ENCODE assay signal across 7 cellular contexts in the genomic region with DNA sequence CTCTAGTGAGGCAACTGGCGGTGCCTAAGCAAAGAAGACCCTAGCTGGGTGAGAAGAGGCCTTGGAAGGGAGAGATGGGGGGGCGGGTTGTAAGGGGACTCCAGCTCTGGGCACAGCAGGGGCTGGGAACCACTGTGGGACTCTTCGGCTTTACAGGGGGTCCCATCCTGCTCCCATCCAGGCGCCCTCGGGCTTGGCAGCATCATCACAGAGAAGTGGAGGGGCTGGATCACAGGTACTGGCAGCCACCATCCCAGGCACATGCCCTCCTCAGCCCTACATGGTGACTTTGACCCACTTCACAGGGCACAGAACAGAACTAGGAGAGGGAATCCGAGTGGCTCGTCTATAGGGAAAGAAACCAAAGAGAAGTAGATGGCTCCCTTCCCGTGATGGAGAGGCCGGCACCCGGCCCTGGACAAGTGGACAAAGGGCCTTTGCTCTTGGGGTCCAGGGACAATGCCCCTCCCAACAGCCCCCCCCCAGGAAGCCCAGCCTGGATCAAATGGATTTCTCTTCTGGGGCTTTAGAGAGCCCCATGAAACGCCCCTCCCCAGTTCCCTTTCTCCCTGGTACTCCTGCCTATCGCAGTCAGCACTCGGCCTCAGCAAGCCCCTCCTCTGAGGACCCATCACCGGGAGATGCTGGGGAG. TPM values are rescaled to one million over a fixed set of nuclear protein-coding genes. Genes with fewer than 3 reads are reported as not detected.
DNase-seq lines count a peak whose midpoint lies in the region; ATAC-seq and TF ChIP-seq lines count a peak whose summit lies in the region.

No MANE protein-coding gene starts in this region.

- CTCF ChIA-PET in HEK293 (lab: Yijun Ruan, JAX) (interaction anchor here (0.7 to 2.2 kb wide), 4 partner anchors 10 to 145 kb away, joined by 3 to 8 read pairs (median 4); no protein-coding TSS in a partner anchor), activated B cell treated with CpG ODN at 0.5 μM for 24 hours (lab: Charles Lee) (interaction anchor here (1.1 to 3.2 kb wide), 6 partner anchors 19 to 89 kb away, joined by 3 to 14 read pairs (median 8); no protein-coding TSS in a partner anchor)

- no peak for ATAC-seq in activated B cell treated with CpG ODN at 0.5 μM for 24 hours (ENCODE audit: low read depth)

- H3K4me1 Mint-ChIP-seq in activated B cell treated with CpG ODN at 0.5 μM for 24 hours = peaks cover 48% of the 10 kb centered on the region

- H3K27ac ChIP-seq in HEK293 (ENCODE audit: extremely low read depth, low read depth, low read length) (peak overlapping the region; percentile 74; the same call in 1 of the 2 replicates), spleen (peak overlapping the region in 7 of 8 donors; percentile 78 to 97 (median 89))

- no peaks in the 10 kb centered on the region for H3K27me3 Mint-ChIP-seq in activated B cell treated with CpG ODN at 0.5 μM for 24 hours

- H3K36me3 Mint-ChIP-seq in activated B cell treated with CpG ODN at 0.5 μM for 24 hours (ENCODE audit: low read depth) = peaks cover 40% of the 10 kb centered on the region

- H3K4me1 ChIP-seq in HEK293 (ENCODE audit: control insufficient read depth, insufficient read depth, low read length) (peaks cover 14% of the 10 kb centered on the region), spleen (peaks cover 41 to 77% (median 68%) of the 10 kb centered on the region in 6 donors)

- H3K27ac Mint-ChIP-seq in activated B cell treated with CpG ODN at 0.5 μM for 24 hours = peak overlapping the region; percentile 85

- intact Hi-C loops in activated B cell treated with CpG ODN at 0.5 μM for 24 hours (cut with micrococcal nuclease) = loop anchor here (2.0 kb wide), 2 partner anchors 21 to 557 kb away; a partner anchor contains a TSS
- intact Hi-C loops in spleen (cut with DNase I; ENCODE audit: low total_unique reads) = no loop called here

- H3K36me3 ChIP-seq in HEK293 (ENCODE audit: control insufficient read depth in 2 of 2, insufficient read depth in 1 of 2, low read length in 2 of 2) (no peaks in the 10 kb centered on the region), spleen (peaks cover 0 to 11% (median 0%) of the 10 kb centered on the region in 6 donors)

- no peak for TF ChIP-seq CTCF in HEK293 (tag by site-specific recombination; IDR thresholded peaks at IDR 0.05)
- TF ChIP-seq CTCF in activated B cell treated with CpG ODN at 0.5 μM for 24 hours (IDR thresholded peaks at IDR 0.05) = no peak
- no peak for TF ChIP-seq CTCF in spleen (IDR thresholded peaks at IDR 0.05 in 8 of 11, conservative IDR thresholded peaks at IDR 0.05 in 3 of 11)

- WGBS in spleen, 5 donors = 52 to 67% (median 58%) methylated on average over 12 to 14 of the region's 14 CpGs

- H3K9me3 ChIP-seq in HEK293 (ENCODE audit: control insufficient read depth, insufficient read depth, low read depth, low read length) (no peaks in the 10 kb centered on the region), spleen (no peaks in the 10 kb centered on the region)

- TF ChIP-seq POLR2A in spleen (IDR thresholded peaks at IDR 0.05) = no peak

- POLR2A ChIA-PET in HEK293 (lab: Yijun Ruan, JAX) (interaction anchor here (1.2 to 1.9 kb wide), 3 partner anchors 9 to 24 kb away, joined by 3 to 6 read pairs (median 3); no protein-coding TSS in a partner anchor), activated B cell treated with CpG ODN at 0.5 μM for 24 hours (lab: Charles Lee) (interaction anchor here (0.6 to 4.3 kb wide), 15 partner anchors 9 to 89 kb away, joined by 3 to 157 read pairs (median 5); a partner anchor contains a TSS)

- H3K4me3 ChIP-seq in HEK293 (ENCODE audit: low read depth, low read length) (peak overlapping the region; percentile 66), iPS-11a (ENCODE audit: low read depth, low read length) (peak overlapping the region; percentile 73), spleen (peak overlapping the region; percentile 33 to 94 (median 74))

- DNase-seq in activated B cell treated with CpG ODN at 0.5 μM for 24 hours = no peak
- DNase-seq in spleen = peak; percentile 77
- no peak for DNase-seq in GM19240 (ENCODE audit: insufficient read length, low spot score)
- DNase-seq in hepatic stellate cell (ENCODE audit: low spot score) = no peak
- DNase-seq in HuH-7 (ENCODE audit: low spot score) = no peak

- no peaks in the 10 kb centered on the region for H3K9me3 Mint-ChIP-seq in activated B cell treated with CpG ODN at 0.5 μM for 24 hours

- H3K27me3 ChIP-seq in spleen (replicated peaks in 1 of 7) = peaks cover 0 to 10% (median 0%) of the 10 kb centered on the region in 7 donors

- H3K4me3 Mint-ChIP-seq in activated B cell treated with CpG ODN at 0.5 μM for 24 hours = peak overlapping the region; percentile 92

TF ChIP-seq in HEK293, 187 proteins besides CTCF, POLR2A, EP300 and RAD21:
- TF ChIP-seq ZNF175 (tag by site-specific recombination; IDR thresholded peaks at IDR 0.05) = no peak
- TF ChIP-seq, protein P1, sequence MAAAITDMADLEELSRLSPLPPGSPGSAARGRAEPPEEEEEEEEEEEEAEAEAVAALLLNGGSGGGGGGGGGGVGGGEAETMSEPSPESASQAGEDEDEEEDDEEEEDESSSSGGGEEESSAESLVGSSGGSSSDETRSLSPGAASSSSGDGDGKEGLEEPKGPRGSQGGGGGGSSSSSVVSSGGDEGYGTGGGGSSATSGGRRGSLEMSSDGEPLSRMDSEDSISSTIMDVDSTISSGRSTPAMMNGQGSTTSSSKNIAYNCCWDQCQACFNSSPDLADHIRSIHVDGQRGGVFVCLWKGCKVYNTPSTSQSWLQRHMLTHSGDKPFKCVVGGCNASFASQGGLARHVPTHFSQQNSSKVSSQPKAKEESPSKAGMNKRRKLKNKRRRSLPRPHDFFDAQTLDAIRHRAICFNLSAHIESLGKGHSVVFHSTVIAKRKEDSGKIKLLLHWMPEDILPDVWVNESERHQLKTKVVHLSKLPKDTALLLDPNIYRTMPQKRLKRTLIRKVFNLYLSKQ (tag by site-specific recombination; IDR thresholded peaks at IDR 0.05; ENCODE audit: borderline replicate concordance) = no peak
- no peak for TF ChIP-seq GLI4 (tag by site-specific recombination; IDR thresholded peaks at IDR 0.05)
- TF ChIP-seq GLIS1 (tag by site-specific recombination; IDR thresholded peaks at IDR 0.05) = peak; percentile 26; the same call in 1 of the 2 replicates
- no peak for TF ChIP-seq ZNF501 (tag by site-specific recombination; IDR thresholded peaks at IDR 0.05)
- TF ChIP-seq, protein P2, sequence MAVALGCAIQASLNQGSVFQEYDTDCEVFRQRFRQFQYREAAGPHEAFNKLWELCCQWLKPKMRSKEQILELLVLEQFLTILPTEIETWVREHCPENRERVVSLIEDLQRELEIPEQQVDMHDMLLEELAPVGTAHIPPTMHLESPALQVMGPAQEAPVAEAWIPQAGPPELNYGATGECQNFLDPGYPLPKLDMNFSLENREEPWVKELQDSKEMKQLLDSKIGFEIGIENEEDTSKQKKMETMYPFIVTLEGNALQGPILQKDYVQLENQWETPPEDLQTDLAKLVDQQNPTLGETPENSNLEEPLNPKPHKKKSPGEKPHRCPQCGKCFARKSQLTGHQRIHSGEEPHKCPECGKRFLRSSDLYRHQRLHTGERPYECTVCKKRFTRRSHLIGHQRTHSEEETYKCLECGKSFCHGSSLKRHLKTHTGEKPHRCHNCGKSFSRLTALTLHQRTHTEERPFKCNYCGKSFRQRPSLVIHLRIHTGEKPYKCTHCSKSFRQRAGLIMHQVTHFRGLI (tag by site-specific recombination; IDR thresholded peaks at IDR 0.05) = no peak
- TF ChIP-seq, protein P3, sequence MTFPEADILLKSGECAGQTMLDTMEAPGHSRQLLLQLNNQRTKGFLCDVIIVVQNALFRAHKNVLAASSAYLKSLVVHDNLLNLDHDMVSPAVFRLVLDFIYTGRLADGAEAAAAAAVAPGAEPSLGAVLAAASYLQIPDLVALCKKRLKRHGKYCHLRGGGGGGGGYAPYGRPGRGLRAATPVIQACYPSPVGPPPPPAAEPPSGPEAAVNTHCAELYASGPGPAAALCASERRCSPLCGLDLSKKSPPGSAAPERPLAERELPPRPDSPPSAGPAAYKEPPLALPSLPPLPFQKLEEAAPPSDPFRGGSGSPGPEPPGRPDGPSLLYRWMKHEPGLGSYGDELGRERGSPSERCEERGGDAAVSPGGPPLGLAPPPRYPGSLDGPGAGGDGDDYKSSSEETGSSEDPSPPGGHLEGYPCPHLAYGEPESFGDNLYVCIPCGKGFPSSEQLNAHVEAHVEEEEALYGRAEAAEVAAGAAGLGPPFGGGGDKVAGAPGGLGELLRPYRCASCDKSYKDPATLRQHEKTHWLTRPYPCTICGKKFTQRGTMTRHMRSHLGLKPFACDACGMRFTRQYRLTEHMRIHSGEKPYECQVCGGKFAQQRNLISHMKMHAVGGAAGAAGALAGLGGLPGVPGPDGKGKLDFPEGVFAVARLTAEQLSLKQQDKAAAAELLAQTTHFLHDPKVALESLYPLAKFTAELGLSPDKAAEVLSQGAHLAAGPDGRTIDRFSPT (tag by site-specific recombination; IDR thresholded peaks at IDR 0.05) = peak; percentile 54; the same call in 1 of the 2 replicates

RNA-seq across cellular contexts. Expression of a gene that starts 54.0 kb away (rescaled TPM):
- total RNA-seq in activated B cell treated with CpG ODN at 0.5 μM for 24 hours (208 and 209 TPM in 2 replicates), spleen (100 to 1,000 TPM in 5 of 7 donors, 10 to 100 TPM in 2; 95.3 to 142 (median 124) TPM)
- polyA plus RNA-seq in spleen = 10 to 100 TPM; 17.2 to 44.4 (median 24.1) TPM
